ENCODE assay signal across 15 cellular contexts in genomic region chr6:125923371-125923877, GRCh38. TPM values are rescaled to one million over a fixed set of nuclear protein-coding genes. Genes with fewer than 3 reads are reported as not detected.
DNase-seq lines count a peak whose midpoint lies in the region; ATAC-seq and TF ChIP-seq lines count a peak whose summit lies in the region.
"Had no signal": no experiment of that assay in that cellular context is flagged by ENCODE, and none has a peak within 500 bp of the region (broad histone marks: within the 10 kb centered on the region; RNA-seq: fewer than 3 reads in every experiment).

No MANE protein-coding gene starts in this region.

- peak overlapping the region; percentile 12 for H3K27ac Mint-ChIP-seq in activated CD4-positive, alpha-beta T cell treated with anti-CD3 and anti-CD28 coated beads for 36 hours
- H3K27ac Mint-ChIP-seq in natural killer cell, result peak overlapping the region; percentile 29 to 63
- H3K27ac Mint-ChIP-seq: CD8-positive, alpha-beta T cell; stimulated activated naive B cell treated with anti-CD40 and anti-IgM and Interleukin-4, amounts not matched to agents 10 μg/mL and 1 μg/mL and 100 μg/mL, for 72 hours had no signal

- no peaks in the 10 kb centered on the region for H3K27me3 Mint-ChIP-seq in activated CD4-positive, alpha-beta T cell treated with anti-CD3 and anti-CD28 coated beads for 36 hours
- H3K27me3 Mint-ChIP-seq in natural killer cell (ENCODE audit: low read depth in 2 of 2), result no peaks in the 10 kb centered on the region
- H3K27me3 Mint-ChIP-seq: stimulated activated naive B cell treated with anti-CD40 and anti-IgM and Interleukin-4, amounts not matched to agents 10 μg/mL and 1 μg/mL and 100 μg/mL, for 72 hours had no signal

- H3K9me3 Mint-ChIP-seq in activated CD4-positive, alpha-beta T cell treated with anti-CD3 and anti-CD28 coated beads for 36 hours (ENCODE audit: low read depth), result no peaks in the 10 kb centered on the region
- no peaks in the 10 kb centered on the region for H3K9me3 Mint-ChIP-seq in natural killer cell
- H3K9me3 Mint-ChIP-seq: CD8-positive, alpha-beta T cell; stimulated activated naive B cell treated with anti-CD40 and anti-IgM and Interleukin-4, amounts not matched to agents 10 μg/mL and 1 μg/mL and 100 μg/mL, for 72 hours had no signal

- H3K36me3 Mint-ChIP-seq in activated CD4-positive, alpha-beta T cell treated with anti-CD3 and anti-CD28 coated beads for 36 hours (ENCODE audit: low read depth), result peaks cover 74% of the 10 kb centered on the region
- peaks cover 29% of the 10 kb centered on the region for H3K36me3 Mint-ChIP-seq in natural killer cell

- peaks cover 32% of the 10 kb centered on the region for H3K4me1 Mint-ChIP-seq in activated CD4-positive, alpha-beta T cell treated with anti-CD3 and anti-CD28 coated beads for 36 hours
- H3K4me1 Mint-ChIP-seq in natural killer cell, result peaks cover 20 to 28% of the 10 kb centered on the region in 2 donors

- TF ChIP-seq CTCF in cardiac fibroblast (IDR thresholded peaks at IDR 0.05; ENCODE audit: low read depth, low read length) (no peak), natural killer cell (IDR thresholded peaks at IDR 0.05) (no peak)

- POLR2A ChIA-PET in activated CD4-positive, alpha-beta T cell treated with anti-CD3 and anti-CD28 coated beads for 36 hours (lab: Charles Lee), result no interaction called here

- intact Hi-C loops in activated CD4-positive, alpha-beta T cell treated with anti-CD3 and anti-CD28 coated beads for 36 hours (cut with DNase I, micrococcal nuclease), result no loop called here
- intact Hi-C loops in natural killer cell (cut with micrococcal nuclease), result no loop called here

- CTCF ChIA-PET in activated CD4-positive, alpha-beta T cell treated with anti-CD3 and anti-CD28 coated beads for 36 hours (lab: Charles Lee), result interaction anchor here (1.9 kb wide), 1 partner anchor 33 kb away, joined by 7 read pairs; the partner anchor contains the start of gene HINT3

- H3K4me3 Mint-ChIP-seq in activated CD4-positive, alpha-beta T cell treated with anti-CD3 and anti-CD28 coated beads for 36 hours, result no peak overlapping the region
- H3K4me3 Mint-ChIP-seq in natural killer cell, result no peak overlapping the region
- H3K4me3 Mint-ChIP-seq: CD8-positive, alpha-beta T cell; stimulated activated naive B cell treated with anti-CD40 and anti-IgM and Interleukin-4, amounts not matched to agents 10 μg/mL and 1 μg/mL and 100 μg/mL, for 72 hours had no signal

- no peak for ATAC-seq in activated CD4-positive, alpha-beta T cell treated with anti-CD3 and anti-CD28 coated beads for 36 hours
- ATAC-seq in natural killer cell (no peak), GM18867 (IDR thresholded peaks at IDR 0.05; ENCODE audit: unreplicated experiment) (no peak), HG03135 (IDR thresholded peaks at IDR 0.05; ENCODE audit: unreplicated experiment) (no peak)
- ATAC-seq: CD8-positive, alpha-beta T cell; stimulated activated naive B cell treated with anti-CD40 and anti-IgM and Interleukin-4, amounts not matched to agents 10 μg/mL and 1 μg/mL and 100 μg/mL, for 72 hours had no signal

- no peak overlapping the region for H3K4me3 ChIP-seq in cardiac fibroblast (replicated peaks in 1 of 2; ENCODE audit: low read depth in 2 of 2, low read length in 2 of 2)
- H3K4me3 ChIP-seq: coronary artery had no signal

- DNase-seq in activated CD4-positive, alpha-beta T cell treated with anti-CD3 and anti-CD28 coated beads for 36 hours, result no peak
- no peak for DNase-seq in activated CD4-positive, alpha-beta T cell treated with anti-CD3 and anti-CD28 coated beads for 1 hour
- peak; percentile 65 for DNase-seq in RPMI7951 (ENCODE audit: low read depth)
- DNase-seq in cardiac fibroblast (ENCODE audit: low read depth in 2 of 2), result peak; percentile 60 to 86
- no peak for DNase-seq in natural killer cell
- DNase-seq in NOMO-1 treated with dmso at 0.1 percent for 144 hours (lab: John Stamatoyannopoulos, UW; ENCODE audit: unreplicated experiment), result no peak
- DNase-seq: activated CD8-positive, alpha-beta memory T cell treated with anti-CD3 and anti-CD28 coated beads, Interleukin-2, amount 50 U/mL, for 4 hours; amniotic stem cell; CD8-positive, alpha-beta T cell; NCI-H2029; NCI-H69; stimulated activated naive B cell treated with anti-CD40 and anti-IgM and Interleukin-4, amounts not matched to agents 10 μg/mL and 1 μg/mL and 100 μg/mL, for 72 hours had no signal

RNA-seq across cellular contexts. Expression of gene HINT3, which starts 33.1 kb away (rescaled TPM):
- 1 to 10 TPM; 5.4 to 8.1 TPM for total RNA-seq in activated CD4-positive, alpha-beta T cell treated with anti-CD3 and anti-CD28 coated beads for 36 hours
- 16.1 and 17.7 TPM in 2 replicates for total RNA-seq in RPMI7951 (2014; rRNA removed; shearing (Covaris generic))
- 10 to 100 TPM in 2 of 3 donors, 1 to 10 TPM in 1; 9.7 to 10.5 (median 10.3) TPM for total RNA-seq in natural killer cell

Comparison
In these comparisons a context has a peak if more than half of its experiments do, and no peak if none do; other contexts are left out.
1. DNase-seq: peak in RPMI7951 (single experiment) and cardiac fibroblast (2 of 2); none in activated CD4-positive, alpha-beta T cell treated with anti-CD3 and anti-CD28 coated beads for 36 hours (single experiment), activated CD4-positive, alpha-beta T cell treated with anti-CD3 and anti-CD28 coated beads for 1 hour (single experiment), natural killer cell (single experiment) and NOMO-1 treated with dmso at 0.1 percent for 144 hours (single experiment).